15 cellular contexts compared by ENCODE assay signal in genomic region chr3:74750901-74751300, GRCh38.
DNase-seq lines count a peak whose midpoint lies in the region; ATAC-seq and TF ChIP-seq lines count a peak whose summit lies in the region.
"Had no signal": no experiment of that assay in that cellular context is flagged by ENCODE, and none has a peak within 500 bp of the region (broad histone marks: within the 10 kb centered on the region; RNA-seq: fewer than 3 reads in every experiment).

No MANE protein-coding gene starts in this region.

- H3K9me3 ChIP-seq in heart left ventricle (no peaks in the 10 kb centered on the region), gastrocnemius medialis (no peaks in the 10 kb centered on the region)
- H3K9me3 ChIP-seq: Caco-2 had no signal

- 71 to 85% (median 84%) methylated on average over 3 to 4 of the region's 4 CpGs for WGBS in heart left ventricle, 4 donors

- H3K36me3 Mint-ChIP-seq in endothelial cell (ENCODE audit: low read depth, unreplicated experiment) = no peaks in the 10 kb centered on the region
- H3K36me3 Mint-ChIP-seq: CD8-positive, alpha-beta memory T cell; IgD-negative memory B cell had no signal

- in situ Hi-C loops in gastrocnemius medialis (cut with MboI; ENCODE audit: low sequenced_read_pairs in 4 of 4) = no loop called here

- H3K27ac Mint-ChIP-seq in endothelial cell (ENCODE audit: unreplicated experiment) = no peak overlapping the region
- H3K27ac Mint-ChIP-seq: CD8-positive, alpha-beta memory T cell; GM23338; IgD-negative memory B cell had no signal

- H3K36me3 ChIP-seq in heart left ventricle = no peaks in the 10 kb centered on the region
- no peaks in the 10 kb centered on the region for H3K36me3 ChIP-seq in gastrocnemius medialis

- no peaks in the 10 kb centered on the region for H3K4me1 Mint-ChIP-seq in endothelial cell (ENCODE audit: unreplicated experiment)
- H3K4me1 Mint-ChIP-seq: CD8-positive, alpha-beta memory T cell; GM23338; IgD-negative memory B cell had no signal

- H3K27ac ChIP-seq in heart left ventricle = no peak overlapping the region
- H3K27ac ChIP-seq in gastrocnemius medialis = no peak overlapping the region
- H3K27ac ChIP-seq: 22Rv1 had no signal

- H3K4me1 ChIP-seq in heart left ventricle (no peaks in the 10 kb centered on the region), gastrocnemius medialis (no peaks in the 10 kb centered on the region)
- H3K4me1 ChIP-seq: Caco-2 had no signal

- H3K9me3 Mint-ChIP-seq in endothelial cell (ENCODE audit: unreplicated experiment) = no peaks in the 10 kb centered on the region
- H3K9me3 Mint-ChIP-seq: GM23338 had no signal

- no peaks in the 10 kb centered on the region for H3K27me3 Mint-ChIP-seq in endothelial cell (ENCODE audit: unreplicated experiment)
- H3K27me3 Mint-ChIP-seq: CD8-positive, alpha-beta memory T cell; IgD-negative memory B cell had no signal

- H3K4me3 Mint-ChIP-seq in endothelial cell (ENCODE audit: unreplicated experiment) = peak overlapping the region; percentile 65
- H3K4me3 Mint-ChIP-seq: CD8-positive, alpha-beta memory T cell; GM23338; IgD-negative memory B cell had no signal

- ATAC-seq in Right ventricle myocardium inferior (no peak), heart left ventricle (no peak), sciatic nerve (peak; percentile 10), HG03108 (IDR thresholded peaks at IDR 0.05; ENCODE audit: unreplicated experiment) (no peak), gastrocnemius medialis (no peak)
- ATAC-seq: GM23338 had no signal

- TF ChIP-seq CTCF in heart left ventricle (IDR thresholded peaks at IDR 0.05) (no peak), endothelial cell (IDR thresholded peaks at IDR 0.05; ENCODE audit: unreplicated experiment) (no peak), gastrocnemius medialis (IDR thresholded peaks at IDR 0.05 in 4 of 5, conservative IDR thresholded peaks at IDR 0.05 in 1 of 5) (no peak)

- H3K4me3 ChIP-seq in heart left ventricle (no peak overlapping the region), gastrocnemius medialis (no peak overlapping the region)
- H3K4me3 ChIP-seq: GM23338 had no signal

- no peaks in the 10 kb centered on the region for H3K27me3 ChIP-seq in heart left ventricle
- H3K27me3 ChIP-seq in gastrocnemius medialis = no peaks in the 10 kb centered on the region

- peak; percentile 63 for DNase-seq in Right ventricle myocardium inferior (ENCODE audit: missing footprints)
- no peak for DNase-seq in heart left ventricle
- DNase-seq in endothelial cell (ENCODE audit: low spot score) = no peak
- DNase-seq in sciatic nerve (ENCODE audit: low spot score) = no peak
- DNase-seq in gastrocnemius medialis = no peak
- DNase-seq in posterior vena cava (ENCODE audit: low spot score) = no peak
- DNase-seq: CD8-positive, alpha-beta memory T cell; DND-41; GDM1; H7 had no signal

- TF ChIP-seq POLR2A in heart left ventricle (IDR thresholded peaks at IDR 0.05) = no peak
- TF ChIP-seq POLR2A in gastrocnemius medialis (IDR thresholded peaks at IDR 0.05) = no peak

- intact Hi-C loops in Right ventricle myocardium inferior (cut with DNase I) = no loop called here
- intact Hi-C loops in heart left ventricle (cut with DNase I) = no loop called here
- intact Hi-C loops in sciatic nerve (cut with DNase I) = no loop called here
- intact Hi-C loops in gastrocnemius medialis (cut with DNase I; ENCODE audit: low total_unique reads) = no loop called here
- intact Hi-C loops in posterior vena cava (cut with DNase I) = no loop called here
